In the genomic region with DNA sequence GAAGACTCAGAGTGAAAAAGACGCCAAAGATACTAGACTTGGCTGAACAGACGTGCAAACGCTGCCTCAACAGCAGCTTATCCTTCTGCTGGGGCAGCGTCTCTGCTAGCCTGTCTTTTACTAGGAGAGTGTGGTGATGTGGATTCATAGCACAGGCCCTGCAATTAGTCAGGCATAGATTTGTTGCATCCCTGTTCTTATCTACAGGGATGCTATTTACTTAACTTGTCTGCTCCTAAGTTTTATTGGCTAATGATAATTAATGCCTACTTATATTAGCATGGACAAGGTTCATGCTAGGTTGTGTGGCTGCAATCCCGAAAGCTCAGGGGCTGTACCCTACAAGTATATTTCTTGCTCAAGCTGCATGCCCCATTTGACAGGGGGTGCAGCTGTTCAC, we compare ENCODE assay signal across 26 cellular contexts.
"Had no signal": no experiment of that assay in that cellular context is flagged by ENCODE, and none has a peak within 500 bp of the region (broad histone marks: within the 10 kb centered on the region; RNA-seq: fewer than 3 reads in every experiment).

No MANE protein-coding gene starts in this region.

- ATAC-seq: activated CD8-positive, alpha-beta memory T cell treated with anti-CD3 and anti-CD28 coated beads, Interleukin-2, amount 10 ng/mL, durations not matched to agents 7 days and 5 days; Panc1; Right ventricle myocardium inferior; WTC11 had no signal

- H3K27me3 ChIP-seq: breast epithelium, MG63 had no signal

- H3K4me1 ChIP-seq: breast epithelium had no signal

- H3K27ac ChIP-seq: breast epithelium had no signal

- DNase-seq: activated CD4-positive, alpha-beta T cell treated with anti-CD3 and anti-CD28 coated beads, Interleukin-2, amount 10 ng/mL, durations not matched to agents 24 days and 14 days; activated CD4-positive, alpha-beta T cell treated with anti-CD3 and anti-CD28 coated beads, Interleukin-2, amount 50 U/mL, for 48 hours; activated CD4-positive, CD25-positive, alpha-beta regulatory T cell treated with anti-CD3 and anti-CD28 coated beads, Interleukin-2, amount 50 U/mL, for 72 hours; activated CD8-positive, alpha-beta memory T cell treated with anti-CD3 and anti-CD28 coated beads, Interleukin-2, amount 10 ng/mL, durations not matched to agents 7 days and 5 days; activated effector memory CD4-positive, alpha-beta T cell treated with Interleukin-2 at 50 U/mL for 16 hours; activated naive CD4-positive, alpha-beta T cell; activated T-cell treated with anti-CD3 and anti-CD28 coated beads, Interleukin-2, amount 50 U/mL, for 24 hours; aorta; MG63; MV-4-11; NCI-H1092 treated with DMSO at 0.1 percent for 48 hours; NCI-H1417 treated with DMSO at 0.1 percent for 48 hours; NCI-H1694; NCI-H2029; NCI-H2107; NCI-H2171 treated with DMSO at 0.1 percent for 48 hours; NCI-H226; NCI-H526; NCI-H774; NK-92 treated with Interleukin-12 subunit alpha and Interleukin-12 subunit beta, amount 100 ng/mL, for 24 hours; OCI-M1; RPMI8226 had no signal

- H3K36me3 ChIP-seq: breast epithelium, MG63 had no signal

- H3K4me3 ChIP-seq: breast epithelium, MG63 had no signal

- H3K9me3 ChIP-seq: breast epithelium, MG63 had no signal
